6 cellular contexts compared by ENCODE assay signal in the genomic region with DNA sequence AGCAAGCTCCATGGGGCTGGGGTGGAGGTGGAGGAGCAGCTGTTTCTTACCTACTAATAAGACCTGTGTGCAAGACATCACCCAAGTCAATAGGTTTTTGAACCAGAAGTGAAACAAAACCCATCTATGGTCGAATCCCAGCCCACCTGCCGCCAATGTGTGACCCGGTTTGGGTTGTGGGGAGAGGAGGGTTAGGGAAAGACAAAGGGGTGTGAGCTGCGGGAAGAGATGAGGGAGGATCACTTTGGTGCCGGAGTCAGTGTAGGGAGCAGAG. TPM values are rescaled to one million over a fixed set of nuclear protein-coding genes. Genes with fewer than 3 reads are reported as not detected.
DNase-seq lines count a peak whose midpoint lies in the region; ATAC-seq and TF ChIP-seq lines count a peak whose summit lies in the region.

No MANE protein-coding gene starts in this region.

- peaks cover 23% of the 10 kb centered on the region for H3K4me1 Mint-ChIP-seq in activated naive CD4-positive, alpha-beta T cell treated with anti-CD3 and anti-CD28 coated beads, Interleukin-2, amount 50 U/mL, for 24 hours

- H3K27ac ChIP-seq in thyroid gland (peak overlapping the region; percentile 36 to 86 (median 68)), substantia nigra (ENCODE audit: low read depth, low read length, poor library complexity, severe bottlenecking) (no peak overlapping the region)

- peak overlapping the region; percentile 12 for H3K4me3 ChIP-seq in fibroblast of mammary gland (ENCODE audit: control insufficient read depth, low read depth, low read length)
- peak overlapping the region; percentile 32 to 66 (median 53) for H3K4me3 ChIP-seq in thyroid gland (replicated peaks in 1 of 3)

- TF ChIP-seq CTCF in fibroblast of mammary gland (conservative IDR thresholded peaks at IDR 0.05; ENCODE audit: control insufficient read depth, insufficient read depth, low read depth, low read length) (no peak), thyroid gland (IDR thresholded peaks at IDR 0.05) (no peak)

- no peaks in the 10 kb centered on the region for H3K27me3 Mint-ChIP-seq in activated naive CD4-positive, alpha-beta T cell treated with anti-CD3 and anti-CD28 coated beads, Interleukin-2, amount 50 U/mL, for 24 hours

- H3K36me3 ChIP-seq in thyroid gland = peaks cover 0 to 6% of the 10 kb centered on the region in 2 donors

- no peak for TF ChIP-seq POLR2A in thyroid gland (IDR thresholded peaks at IDR 0.05)

- H3K27ac Mint-ChIP-seq in activated naive CD4-positive, alpha-beta T cell treated with anti-CD3 and anti-CD28 coated beads, Interleukin-2, amount 50 U/mL, for 24 hours = peak overlapping the region; percentile 97

- WGBS in thyroid gland, 2 donors = 18 to 24% methylated on average over 5 of the region's 5 CpGs

- no peaks in the 10 kb centered on the region for H3K9me3 Mint-ChIP-seq in activated naive CD4-positive, alpha-beta T cell treated with anti-CD3 and anti-CD28 coated beads, Interleukin-2, amount 50 U/mL, for 24 hours

- no peaks in the 10 kb centered on the region for H3K27me3 ChIP-seq in thyroid gland

- ATAC-seq in GM21367 (IDR thresholded peaks at IDR 0.05; ENCODE audit: unreplicated experiment) = no peak

- peak overlapping the region; percentile 89 for H3K4me3 Mint-ChIP-seq in activated naive CD4-positive, alpha-beta T cell treated with anti-CD3 and anti-CD28 coated beads, Interleukin-2, amount 50 U/mL, for 24 hours

- peaks cover 6% of the 10 kb centered on the region for H3K36me3 Mint-ChIP-seq in activated naive CD4-positive, alpha-beta T cell treated with anti-CD3 and anti-CD28 coated beads, Interleukin-2, amount 50 U/mL, for 24 hours

- intact Hi-C loops in thyroid gland (cut with DNase I) = no loop called here

- H3K9me3 ChIP-seq in thyroid gland = no peaks in the 10 kb centered on the region

- no peak for DNase-seq in activated naive CD4-positive, alpha-beta T cell (lab: John Stamatoyannopoulos, UW)
- DNase-seq in fibroblast of mammary gland (ENCODE audit: low read depth) = no peak
- DNase-seq in thyroid gland = no peak
- no peak for DNase-seq in substantia nigra (lab: John Stamatoyannopoulos, UW)

- peaks cover 0 to 20% of the 10 kb centered on the region in 2 donors for H3K4me1 ChIP-seq in thyroid gland

RNA-seq across cellular contexts. Expression of gene LPAR2, which starts 0.6 kb away (rescaled TPM):
- total RNA-seq in thyroid gland = 10 to 100 TPM; 10.2 to 35.2 (median 22.9) TPM

RNA-seq across cellular contexts. Expression of gene PBX4, which starts 8.9 kb away (rescaled TPM):
- 10 to 100 TPM; 22.5 to 62.4 (median 38.4) TPM for total RNA-seq in thyroid gland

RNA-seq across cellular contexts. Expression of gene GMIP, which starts 16.1 kb away (rescaled TPM):
- total RNA-seq in thyroid gland = 10 to 100 TPM; 12.9 to 23.5 (median 17.3) TPM

RNA-seq across cellular contexts. Expression of gene ATP13A1, which starts 36.1 kb away (rescaled TPM):
- total RNA-seq in thyroid gland = 100 to 1,000 TPM in 3 of 4 donors, 10 to 100 TPM in 1; 97.3 to 293 (median 129) TPM

RNA-seq across cellular contexts. Expression of gene ZNF101, which starts 41.3 kb away (rescaled TPM):
- 10 to 100 TPM in 2 of 4 donors, 1 to 10 TPM in 2; 6.9 to 13.4 (median 11.3) TPM for total RNA-seq in thyroid gland
